In the genomic region with DNA sequence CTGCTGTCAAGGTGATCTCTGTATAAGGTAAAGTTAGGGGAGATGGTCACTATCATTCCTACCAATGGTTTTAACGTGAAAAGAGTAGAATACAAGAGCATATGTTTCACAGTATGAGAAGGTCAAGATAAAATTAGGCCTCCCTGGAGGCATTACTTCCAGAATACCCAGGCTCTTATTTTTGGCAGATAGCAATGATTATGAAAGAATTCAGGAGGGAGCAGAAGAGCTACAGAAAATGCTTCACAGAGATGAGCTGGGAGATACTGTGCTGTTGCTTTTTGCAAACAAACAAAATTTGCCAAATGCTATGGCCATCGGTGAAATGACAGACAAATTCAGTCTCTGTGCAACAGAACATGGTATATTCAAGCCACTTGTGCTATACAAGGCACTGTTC, we compare ENCODE assay signal across 38 cellular contexts.
"Had no signal": no experiment of that assay in that cellular context is flagged by ENCODE, and none has a peak within 500 bp of the region (broad histone marks: within the 10 kb centered on the region; RNA-seq: fewer than 3 reads in every experiment).

No MANE protein-coding gene starts in this region.

- H3K27ac ChIP-seq: ascending aorta, cardiac muscle cell, Peyer's patch, RWPE1, VCaP had no signal

- H3K4me3 Mint-ChIP-seq: activated B cell treated with CpG ODN at 0.5 μM for 24 hours; activated CD4-positive, alpha-beta memory T cell treated with anti-CD3 and anti-CD28 coated beads for 36 hours; activated CD8-positive, alpha-beta memory T cell treated with anti-CD3 and anti-CD28 coated beads, Interleukin-2, amount 10 ng/mL, durations not matched to agents 7 days and 5 days; activated naive CD8-positive, alpha-beta T cell treated with anti-CD3 and anti-CD28 coated beads for 36 hours; activated T-cell treated with anti-CD3 and anti-CD28 coated beads, Interleukin-2, amount 50 U/mL, for 72 hours; activated T-helper 17 cell treated with anti-CD3 and anti-CD28 coated beads, Interleukin-2, amount 50 U/mL, for 72 hours; IgD-negative memory B cell had no signal

- H3K27me3 Mint-ChIP-seq: activated B cell treated with CpG ODN at 0.5 μM for 24 hours; activated CD4-positive, alpha-beta memory T cell treated with anti-CD3 and anti-CD28 coated beads for 36 hours; activated CD8-positive, alpha-beta memory T cell treated with anti-CD3 and anti-CD28 coated beads, Interleukin-2, amount 10 ng/mL, durations not matched to agents 7 days and 5 days; activated naive CD8-positive, alpha-beta T cell treated with anti-CD3 and anti-CD28 coated beads for 36 hours; activated T-helper 17 cell treated with anti-CD3 and anti-CD28 coated beads, Interleukin-2, amount 50 U/mL, for 72 hours; IgD-negative memory B cell had no signal

- H3K9me3 ChIP-seq: ascending aorta, Peyer's patch had no signal

- H3K36me3 Mint-ChIP-seq: activated CD4-positive, alpha-beta memory T cell treated with anti-CD3 and anti-CD28 coated beads for 36 hours; activated CD8-positive, alpha-beta memory T cell treated with anti-CD3 and anti-CD28 coated beads, Interleukin-2, amount 10 ng/mL, durations not matched to agents 7 days and 5 days; activated naive CD8-positive, alpha-beta T cell treated with anti-CD3 and anti-CD28 coated beads for 36 hours; IgD-negative memory B cell had no signal

- H3K27ac Mint-ChIP-seq: activated B cell treated with CpG ODN at 0.5 μM for 24 hours; activated CD4-positive, alpha-beta memory T cell treated with anti-CD3 and anti-CD28 coated beads for 36 hours; activated CD8-positive, alpha-beta memory T cell treated with anti-CD3 and anti-CD28 coated beads, Interleukin-2, amount 10 ng/mL, durations not matched to agents 7 days and 5 days; activated naive CD8-positive, alpha-beta T cell treated with anti-CD3 and anti-CD28 coated beads for 36 hours; activated T-cell treated with anti-CD3 and anti-CD28 coated beads, Interleukin-2, amount 50 U/mL, for 72 hours; activated T-helper 17 cell treated with anti-CD3 and anti-CD28 coated beads, Interleukin-2, amount 50 U/mL, for 72 hours; IgD-negative memory B cell had no signal

- H3K4me1 ChIP-seq: ascending aorta, Peyer's patch had no signal

- H3K9me3 Mint-ChIP-seq: activated B cell treated with CpG ODN at 0.5 μM for 24 hours, IgD-negative memory B cell had no signal

- H3K4me3 ChIP-seq: ascending aorta, cardiac muscle cell, Peyer's patch had no signal

- H3K36me3 ChIP-seq: ascending aorta, cardiac muscle cell, Peyer's patch had no signal

- ATAC-seq: activated CD8-positive, alpha-beta memory T cell treated with anti-CD3 and anti-CD28 coated beads, Interleukin-2, amount 10 ng/mL, durations not matched to agents 7 days and 5 days; activated T-cell treated with anti-CD3 and anti-CD28 coated beads, Interleukin-2, amount 50 U/mL, for 72 hours; activated T-helper 17 cell treated with anti-CD3 and anti-CD28 coated beads, Interleukin-2, amount 50 U/mL, for 72 hours; Right ventricle myocardium inferior had no signal

- DNase-seq: activated B cell treated with CpG ODN at 0.5 μM for 24 hours; activated CD4-positive, alpha-beta memory T cell treated with anti-CD3 and anti-CD28 coated beads for 36 hours; activated CD4-positive, alpha-beta T cell treated with anti-CD3 and anti-CD28 coated beads for 4 hours; activated CD4-positive, alpha-beta T cell treated with anti-CD3 and anti-CD28 coated beads, Interleukin-2, amount 50 U/mL, for 1 hour; activated CD4-positive, CD25-positive, alpha-beta regulatory T cell treated with anti-CD3 and anti-CD28 coated beads, Interleukin-2, amount 50 U/mL, for 72 hours; activated CD8-positive, alpha-beta memory T cell treated with anti-CD3 and anti-CD28 coated beads for 24 hours; activated CD8-positive, alpha-beta memory T cell treated with anti-CD3 and anti-CD28 coated beads, Interleukin-2, amount 10 ng/mL, durations not matched to agents 7 days and 5 days; activated CD8-positive, alpha-beta memory T cell treated with anti-CD3 and anti-CD28 coated beads, Interleukin-2, amount 50 U/mL, for 48 hours; activated effector memory CD4-positive, alpha-beta T cell treated with anti-CD3 and anti-CD28 coated beads, Interleukin-2, amount 50 U/mL, for 16 hours; activated naive CD4-positive, alpha-beta T cell; activated naive CD4-positive, alpha-beta T cell treated with anti-CD3 and anti-CD28 coated beads, Interleukin-2, amount 50 U/mL, for 16 hours; activated naive CD8-positive, alpha-beta T cell treated with anti-CD3 and anti-CD28 coated beads for 36 hours; activated T-cell treated with anti-CD3 and anti-CD28 coated beads, Interleukin-2, amount 50 U/mL, for 72 hours; amygdala; KG1; NCI-H1092 treated with DMSO at 0.1 percent for 48 hours; NCI-H1417; NCI-H146; NCI-H187; NCI-H2029 treated with DMSO at 0.1 percent for 48 hours; NCI-H2107; NCI-H2171; NCI-H510A; NCI-H526 treated with DMSO at 0.1 percent for 48 hours; NCI-H82; Peyer's patch; SIG-M5; SW 1271; T-helper 1 cell; T-helper 2 cell; T-helper 9 cell had no signal

- H3K27me3 ChIP-seq: ascending aorta, cardiac muscle cell, Peyer's patch had no signal

- H3K4me1 Mint-ChIP-seq: activated B cell treated with CpG ODN at 0.5 μM for 24 hours; activated CD8-positive, alpha-beta memory T cell treated with anti-CD3 and anti-CD28 coated beads, Interleukin-2, amount 10 ng/mL, durations not matched to agents 7 days and 5 days; activated naive CD8-positive, alpha-beta T cell treated with anti-CD3 and anti-CD28 coated beads for 36 hours; activated T-helper 17 cell treated with anti-CD3 and anti-CD28 coated beads, Interleukin-2, amount 50 U/mL, for 72 hours; IgD-negative memory B cell had no signal
